Comparison of ENCODE assay signal across 9 cellular contexts in the genomic region with DNA sequence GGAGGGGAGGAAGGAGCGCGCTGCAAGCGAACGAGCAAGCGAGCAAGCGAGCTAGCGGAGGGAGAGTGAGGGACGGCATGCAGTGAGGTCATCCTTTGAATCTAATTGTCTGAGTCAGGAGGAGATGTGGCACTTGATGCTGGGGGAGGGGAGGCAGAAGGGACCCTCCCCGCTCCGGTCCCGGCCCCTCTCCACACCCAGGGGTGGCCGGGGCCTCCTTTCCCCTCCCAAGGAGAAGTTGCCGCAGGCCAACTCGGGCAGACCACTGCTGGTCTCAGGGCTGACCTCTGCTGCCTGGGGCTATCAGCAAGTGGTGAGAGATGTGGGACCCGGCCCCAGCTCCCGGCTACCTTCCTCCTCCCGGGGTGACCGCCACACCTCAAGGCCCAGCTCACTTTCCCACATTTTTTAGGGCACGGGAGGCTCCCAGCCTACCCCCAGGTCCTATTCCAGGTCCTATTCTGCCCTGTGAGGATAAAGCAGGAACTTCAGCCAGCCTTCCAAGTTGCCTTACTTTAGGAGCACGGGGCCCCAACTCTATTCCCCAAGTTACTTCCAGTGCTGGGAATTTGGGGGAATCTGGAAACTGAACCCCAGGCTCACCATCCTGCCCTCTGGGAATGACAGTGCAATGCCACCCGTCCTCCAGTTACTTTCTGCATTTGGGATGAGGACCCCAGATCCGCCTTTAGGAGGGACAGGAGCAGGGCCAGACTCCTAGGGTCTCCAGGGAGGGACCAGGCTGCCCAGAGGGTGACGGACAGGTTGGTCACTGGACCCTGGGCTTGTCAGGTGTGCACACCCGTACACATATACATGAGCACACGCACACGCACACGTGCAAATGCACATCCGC. TPM values are rescaled to one million over a fixed set of nuclear protein-coding genes. Genes with fewer than 3 reads are reported as not detected.
DNase-seq lines count a peak whose midpoint lies in the region; ATAC-seq and TF ChIP-seq lines count a peak whose summit lies in the region.
"Had no signal": no experiment of that assay in that cellular context is flagged by ENCODE, and none has a peak within 500 bp of the region (broad histone marks: within the 10 kb centered on the region; RNA-seq: fewer than 3 reads in every experiment).

No MANE protein-coding gene starts in this region.

- no peaks in the 10 kb centered on the region for H3K36me3 Mint-ChIP-seq in WTC11
- H3K36me3 Mint-ChIP-seq: activated naive CD8-positive, alpha-beta T cell treated with anti-CD3 and anti-CD28 coated beads, Interleukin-2, amount 10 ng/mL, durations not matched to agents 7 days and 5 days had no signal

- no peak overlapping the region for H3K27ac ChIP-seq in left ventricle myocardium inferior (replicated peaks)
- H3K27ac ChIP-seq in sigmoid colon, result peak overlapping the region in 2 of 4 donors; percentile 9 to 57

- no peaks in the 10 kb centered on the region for H3K36me3 ChIP-seq in H7 (replicated peaks; ENCODE audit: control insufficient read depth, insufficient read depth, low read length)
- no peaks in the 10 kb centered on the region for H3K36me3 ChIP-seq in left ventricle myocardium inferior
- H3K36me3 ChIP-seq in sigmoid colon, result no peaks in the 10 kb centered on the region

- H3K27me3 Mint-ChIP-seq in WTC11 (ENCODE audit: low read depth), result peaks cover 73% of the 10 kb centered on the region

- H3K4me1 Mint-ChIP-seq in WTC11, result peaks cover 48% of the 10 kb centered on the region

- DNase-seq in H7 (peak; percentile 91), WTC11 (ENCODE audit: low spot score) (peak; percentile 56), left ventricle myocardium inferior (no peak), sigmoid colon (no peak), SIG-M5 (lab: John Stamatoyannopoulos, UW) (no peak)
- DNase-seq in activated CD4-positive, CD25-positive, alpha-beta regulatory T cell (lab: John Stamatoyannopoulos, UW), result no peak
- DNase-seq: activated naive CD8-positive, alpha-beta T cell treated with anti-CD3 and anti-CD28 coated beads, Interleukin-2, amount 10 ng/mL, durations not matched to agents 7 days and 5 days had no signal

- CTCF ChIA-PET in WTC11 (lab: Charles Lee), result interaction anchor here (0.6 to 7.4 kb wide), 13 partner anchors 10 to 219 kb away, joined by 3 to 109 read pairs (median 6); partner anchors contain the start of genes CNTFR, GALT and SIGMAR1

- H3K27me3 ChIP-seq in H7 (ENCODE audit: control insufficient read depth, insufficient read depth, low read length) (peaks cover 44% of the 10 kb centered on the region), left ventricle myocardium inferior (ENCODE audit: low read depth) (peaks cover 92% of the 10 kb centered on the region), sigmoid colon (peaks cover 16 to 75% (median 43%) of the 10 kb centered on the region in 3 donors)

- no peaks in the 10 kb centered on the region for H3K9me3 ChIP-seq in left ventricle myocardium inferior (replicated peaks)
- H3K9me3 ChIP-seq in sigmoid colon, result no peaks in the 10 kb centered on the region

- POLR2A ChIA-PET in WTC11 (lab: Charles Lee), result interaction anchor here (1.0 to 1.6 kb wide), 2 partner anchors 13 to 97 kb away, joined by 3 to 6 read pairs; no protein-coding TSS in a partner anchor

- peak overlapping the region; percentile 44 for H3K4me3 ChIP-seq in H7 (ENCODE audit: insufficient read depth, low read depth, low read length)
- peak overlapping the region; percentile 57 for H3K4me3 ChIP-seq in left ventricle myocardium inferior
- H3K4me3 ChIP-seq in sigmoid colon, result peak overlapping the region in 3 of 4 donors; percentile 25 to 44 (median 43)

- no peak overlapping the region for H3K27ac Mint-ChIP-seq in WTC11
- H3K27ac Mint-ChIP-seq: activated naive CD8-positive, alpha-beta T cell treated with anti-CD3 and anti-CD28 coated beads, Interleukin-2, amount 10 ng/mL, durations not matched to agents 7 days and 5 days had no signal

- no peak for TF ChIP-seq POLR2A in sigmoid colon (IDR thresholded peaks at IDR 0.05)

- H3K4me1 ChIP-seq in left ventricle myocardium inferior (peaks cover 20% of the 10 kb centered on the region), sigmoid colon (peaks cover 0 to 20% (median 14%) of the 10 kb centered on the region in 4 donors)

- TF ChIP-seq CTCF in WTC11 (IDR thresholded peaks at IDR 0.05) (no peak), left ventricle myocardium inferior (IDR thresholded peaks at IDR 0.05; ENCODE audit: borderline replicate concordance) (no peak), sigmoid colon (IDR thresholded peaks at IDR 0.05) (no peak)

- intact Hi-C loops in left ventricle myocardium inferior (cut with micrococcal nuclease), result no loop called here
- intact Hi-C loops in sigmoid colon (cut with DNase I), result no loop called here

- ATAC-seq in WTC11 (peak; percentile 25), GM21390 (IDR thresholded peaks at IDR 0.05; ENCODE audit: unreplicated experiment) (no peak), HG03095 (IDR thresholded peaks at IDR 0.05; ENCODE audit: unreplicated experiment) (no peak)

- TF ChIP-seq EP300 in sigmoid colon (IDR thresholded peaks at IDR 0.05), result no peak

- H3K9me3 Mint-ChIP-seq in WTC11, result no peaks in the 10 kb centered on the region
- H3K9me3 Mint-ChIP-seq: activated naive CD8-positive, alpha-beta T cell treated with anti-CD3 and anti-CD28 coated beads, Interleukin-2, amount 10 ng/mL, durations not matched to agents 7 days and 5 days had no signal

- WGBS in sigmoid colon, 2 donors, result 13% methylated on average over 28 of the region's 28 CpGs

- peak overlapping the region; percentile 67 for H3K4me3 Mint-ChIP-seq in WTC11

TF ChIP-seq in WTC11, 78 proteins besides CTCF, POLR2A, EP300 and RAD21:
- TF ChIP-seq ZBTB43 (CRISPR knock-in tag; IDR thresholded peaks at IDR 0.05) (0 out of 2 replicates have a peak, but pooled peaks have one; percentile 37), ZNF416 (CRISPR knock-in tag; IDR thresholded peaks at IDR 0.05) (no peak), TEAD1 (CRISPR knock-in tag; IDR thresholded peaks at IDR 0.05) (0 out of 2 replicates have a peak, but pooled peaks have one; percentile 27), TCF7 (CRISPR knock-in tag; IDR thresholded peaks at IDR 0.05; ENCODE audit: low read depth) (no peak), NFATC4 (CRISPR knock-in tag; IDR thresholded peaks at IDR 0.05) (no peak), ZNF232 (CRISPR knock-in tag; IDR thresholded peaks at IDR 0.05) (no peak)

RNA-seq across cellular contexts. Expression of gene CNTFR, which starts 11.1 kb away (rescaled TPM):
- 26.6 and 43.2 TPM in 2 replicates for total RNA-seq in H7 (2014; rRNA removed; shearing (Covaris generic))
- 8.7 to 18.0 TPM (median 9.9 TPM) in 3 replicates for total RNA-seq in WTC11 (2021)
- total RNA-seq in left ventricle myocardium inferior, result 4.6 TPM
- 10 to 100 TPM in 1 of 4 donors, 1 to 10 TPM in 3; 3.0 to 12.9 (median 7.5) TPM for total RNA-seq in sigmoid colon
- polyA plus RNA-seq in sigmoid colon, result 1 to 10 TPM; 1.6 to 4.6 (median 4.2) TPM
- total RNA-seq: activated naive CD8-positive, alpha-beta T cell treated with anti-CD3 and anti-CD28 coated beads, Interleukin-2, amount 10 ng/mL, durations not matched to agents 7 days and 5 days had no signal

RNA-seq across cellular contexts. Expression of gene RPP25L, which starts 33.4 kb away (rescaled TPM):
- total RNA-seq in H7 (2014; rRNA removed; shearing (Covaris generic)), result 41.5 and 46.0 TPM in 2 replicates
- total RNA-seq in WTC11 (2021), result 24.5 to 35.9 TPM (median 31.4 TPM) in 3 replicates
- 42.8 TPM for total RNA-seq in left ventricle myocardium inferior
- 10 to 100 TPM; 23.3 to 44.3 (median 31.5) TPM for total RNA-seq in sigmoid colon
- 10 to 100 TPM; 47.4 to 72.1 (median 49.2) TPM for polyA plus RNA-seq in sigmoid colon

RNA-seq across cellular contexts. Expression of gene DCTN3, which starts 41.8 kb away (rescaled TPM):
- 19.4 and 23.6 TPM in 2 replicates for total RNA-seq in H7 (2014; rRNA removed; shearing (Covaris generic))
- total RNA-seq in WTC11 (2021) (23.8 to 28.7 TPM (median 27.5 TPM) in 3 replicates), left ventricle myocardium inferior (135 TPM), sigmoid colon (100 to 1,000 TPM in 2 of 4 donors, 10 to 100 TPM in 2; 59.6 to 122 (median 106) TPM)
- polyA plus RNA-seq in sigmoid colon, result 10 to 100 TPM; 84.0 to 90.7 (median 86.7) TPM

RNA-seq across cellular contexts. Expression of gene ARID3C, which starts 50.4 kb away (rescaled TPM):
- not detected in 2 replicates for total RNA-seq in H7 (2014; rRNA removed; shearing (Covaris generic))
- 0.14 to 0.23 TPM (median 0.15 TPM) in 3 replicates for total RNA-seq in WTC11 (2021)
- not detected for total RNA-seq in left ventricle myocardium inferior
- not detected for total RNA-seq in sigmoid colon
- under 1 TPM in 1 of 3 donors, not detected in 2; 0.06 TPM for polyA plus RNA-seq in sigmoid colon
- total RNA-seq: activated naive CD8-positive, alpha-beta T cell treated with anti-CD3 and anti-CD28 coated beads, Interleukin-2, amount 10 ng/mL, durations not matched to agents 7 days and 5 days had no signal

RNA-seq across cellular contexts. Expression of gene ENHO, which starts 55.7 kb away (rescaled TPM):
- 33.3 and 35.1 TPM in 2 replicates for total RNA-seq in H7 (2014; rRNA removed; shearing (Covaris generic))
- total RNA-seq in WTC11 (2021) (26.9 to 28.3 TPM (median 27.9 TPM) in 3 replicates), left ventricle myocardium inferior (not detected), sigmoid colon (1 to 10 TPM in 1 of 4 donors, not detected in 3; 2.5 TPM)
- polyA plus RNA-seq in sigmoid colon, result 1 to 10 TPM; 1.9 to 7.4 (median 6.0) TPM
- total RNA-seq: activated naive CD8-positive, alpha-beta T cell treated with anti-CD3 and anti-CD28 coated beads, Interleukin-2, amount 10 ng/mL, durations not matched to agents 7 days and 5 days had no signal

Comparison
In these comparisons a context has a peak if more than half of its experiments do, and no peak if none do; other contexts are left out.
1. DNase-seq: peak in H7 (single experiment) and WTC11 (single experiment); none in left ventricle myocardium inferior (single experiment), sigmoid colon (single experiment), activated CD4-positive, CD25-positive, alpha-beta regulatory T cell (0 of 4) and SIG-M5 (single experiment).
2. Peak in every context shown above with its lines, with median percentiles within 50 percentile points of each other: H3K4me3 ChIP-seq.